Comparison of ENCODE assay signal across 21 cellular contexts in genomic region chr14:33451211-33451610, GRCh38.
DNase-seq lines count a peak whose midpoint lies in the region; ATAC-seq and TF ChIP-seq lines count a peak whose summit lies in the region.
"Had no signal": no experiment of that assay in that cellular context is flagged by ENCODE, and none has a peak within 500 bp of the region (broad histone marks: within the 10 kb centered on the region; RNA-seq: fewer than 3 reads in every experiment).

No MANE protein-coding gene starts in this region.

- TF ChIP-seq POLR2A in heart left ventricle (IDR thresholded peaks at IDR 0.05) (no peak), body of pancreas (IDR thresholded peaks at IDR 0.05) (no peak)

- H3K36me3 ChIP-seq in heart left ventricle = no peaks in the 10 kb centered on the region
- H3K36me3 ChIP-seq in body of pancreas (replicated peaks in 1 of 2; ENCODE audit: insufficient read depth in 1 of 2, low read depth in 2 of 2) = no peaks in the 10 kb centered on the region

- TF ChIP-seq CTCF in heart left ventricle (IDR thresholded peaks at IDR 0.05) = no peak
- TF ChIP-seq CTCF in body of pancreas (IDR thresholded peaks at IDR 0.05) = no peak

- H3K4me1 ChIP-seq in heart left ventricle (peaks cover 0 to 12% (median 0%) of the 10 kb centered on the region in 12 donors), right cardiac atrium (ENCODE audit: control insufficient read depth, insufficient read depth, low read length) (peaks cover 1% of the 10 kb centered on the region), body of pancreas (no peaks in the 10 kb centered on the region)

- H3K27ac ChIP-seq in heart left ventricle = peak overlapping the region in 1 of 12 donors; percentile 21
- no peak overlapping the region for H3K27ac ChIP-seq in right cardiac atrium (ENCODE audit: low read length)
- H3K27ac ChIP-seq in body of pancreas = no peak overlapping the region

- peak in 3 of 4 donors; percentile 24 to 71 (median 71) for ATAC-seq in heart left ventricle
- ATAC-seq in right cardiac atrium = no peak
- ATAC-seq in body of pancreas = peak; percentile 30
- ATAC-seq in HG03097 (IDR thresholded peaks at IDR 0.05; ENCODE audit: low FRiP score, unreplicated experiment) = no peak
- ATAC-seq: CD8-positive, alpha-beta T cell; Panc1 had no signal

- no peak for DNase-seq in heart left ventricle
- no peak for DNase-seq in right cardiac atrium
- DNase-seq in body of pancreas = peak in 1 of 4 donors; percentile 21
- DNase-seq in renal cortical epithelial cell (ENCODE audit: low read depth) = peak; percentile 15
- no peak for DNase-seq in kidney tubule cell (ENCODE audit: low spot score)
- DNase-seq in activated gamma-delta T cell treated with Interleukin-2 at 50 U/mL for 16 hours = no peak
- DNase-seq: AML-193; C1 segment of cervical spinal cord; CD8-positive, alpha-beta T cell; GOT3; HCEC 1CT; Kasumi-1; NCI-H1694; NCI-H2081; NCI-H2171; NCI-H345; NCI-H524; NCI-H774; NK-92 treated with Interleukin-12 subunit alpha and Interleukin-12 subunit beta, amount 100 ng/mL, for 24 hours had no signal

- WGBS in heart left ventricle, 4 donors = 45 to 55% (median 52%) methylated on average over 3 of the region's 3 CpGs
- WGBS in right cardiac atrium = 72% methylated on average over 3 of the region's 3 CpGs
- 21 to 30% methylated on average over 3 of the region's 3 CpGs for WGBS in body of pancreas, 2 donors

- H3K27me3 ChIP-seq in heart left ventricle (no peaks in the 10 kb centered on the region), right cardiac atrium (ENCODE audit: control insufficient read depth, insufficient read depth) (no peaks in the 10 kb centered on the region), body of pancreas (no peaks in the 10 kb centered on the region)

- H3K4me3 ChIP-seq in heart left ventricle (no peak overlapping the region), right cardiac atrium (ENCODE audit: low read length) (no peak overlapping the region), body of pancreas (no peak overlapping the region)

- H3K9me3 ChIP-seq in heart left ventricle (no peaks in the 10 kb centered on the region), right cardiac atrium (ENCODE audit: control insufficient read depth, low read length) (no peaks in the 10 kb centered on the region), body of pancreas (no peaks in the 10 kb centered on the region)

- intact Hi-C loops in heart left ventricle (cut with DNase I) (no loop called here), right cardiac atrium (cut with DNase I) (no loop called here), body of pancreas (cut with DNase I) (no loop called here)

Comparison
In these comparisons a context has a peak if more than half of its experiments do, and no peak if none do; other contexts are left out.
1. ATAC-seq: peak in heart left ventricle (3 of 4) and body of pancreas (single experiment); none in right cardiac atrium (0 of 2) and HG03097 (single experiment).